Comparison of ENCODE assay signal across 17 cellular contexts in genomic region chr15:94235041-94235440, GRCh38. TPM values are rescaled to one million over a fixed set of nuclear protein-coding genes. Genes with fewer than 3 reads are reported as not detected.
A peak's percentile ranks its signal among the peaks of the same experiment; 100 is the strongest.
DNase-seq lines count a peak whose midpoint lies in the region; ATAC-seq and TF ChIP-seq lines count a peak whose summit lies in the region.
"Had no signal": no experiment of that assay in that cellular context is flagged by ENCODE, and none has a peak within 500 bp of the region (broad histone marks: within the 10 kb centered on the region; RNA-seq: fewer than 3 reads in every experiment).

No MANE protein-coding gene starts in this region.

- peaks cover 4% of the 10 kb centered on the region for H3K36me3 Mint-ChIP-seq in IgD-negative memory B cell
- peaks cover 3% of the 10 kb centered on the region for H3K36me3 Mint-ChIP-seq in memory B cell
- peaks cover 50% of the 10 kb centered on the region for H3K36me3 Mint-ChIP-seq in stimulated activated effector memory CD8-positive, alpha-beta T cell treated with anti-CD3 and anti-CD28 coated beads, Interleukin-12 subunit alpha, Interleukin-12 subunit beta, amount 100 ng/mL, for 72 hours

- H4K20me1 ChIP-seq in SU-DHL-6 (ENCODE audit: low read depth, low read length): peaks cover 6% of the 10 kb centered on the region; the same call in 1 of the 2 replicates

- H3F3A ChIP-seq in SU-DHL-6 (ENCODE audit: insufficient read depth): peaks cover 53% of the 10 kb centered on the region

- H3K27me3 Mint-ChIP-seq in IgD-negative memory B cell (no peaks in the 10 kb centered on the region), memory B cell (no peaks in the 10 kb centered on the region)

- peaks cover 84% of the 10 kb centered on the region for H3K79me2 ChIP-seq in SU-DHL-6 (ENCODE audit: insufficient read depth, low read length)

- no peaks in the 10 kb centered on the region for H3K27me3 ChIP-seq in SU-DHL-6 (ENCODE audit: low read length)
- H3K27me3 ChIP-seq: MG63, Peyer's patch had no signal

- H3K4me1 Mint-ChIP-seq in IgD-negative memory B cell (peaks cover 57 to 72% (median 67%) of the 10 kb centered on the region in 3 donors), memory B cell (peaks cover 58% of the 10 kb centered on the region)
- H3K4me1 Mint-ChIP-seq in stimulated activated effector memory CD8-positive, alpha-beta T cell treated with anti-CD3 and anti-CD28 coated beads, Interleukin-12 subunit alpha, Interleukin-12 subunit beta, amount 100 ng/mL, for 72 hours: peaks cover 88% of the 10 kb centered on the region

- TF ChIP-seq CTCF in SU-DHL-6 (IDR thresholded peaks at IDR 0.05; ENCODE audit: insufficient read depth, low read length, poor library complexity, severe bottlenecking): no peak

- no peak overlapping the region for H3K9ac ChIP-seq in SU-DHL-6 (ENCODE audit: low read length)

- no peak for DNase-seq in memory B cell (ENCODE audit: low spot score in 2 of 2)
- DNase-seq in stimulated activated effector memory CD8-positive, alpha-beta T cell treated with anti-CD3 and anti-CD28 coated beads, Interleukin-12 subunit alpha, Interleukin-12 subunit beta, amount 100 ng/mL, for 72 hours (ENCODE audit: low spot score in 2 of 2): no peak
- DNase-seq in mesenteric fat pad (ENCODE audit: low spot score): no peak
- DNase-seq in NCI-H1436 treated with DMSO at 0.1 percent for 48 hours (lab: John Stamatoyannopoulos, UW): no peak
- no peak for DNase-seq in NCI-H524 (lab: John Stamatoyannopoulos, UW)
- DNase-seq: ACHN, DMS79 treated with DMSO at 0.1 percent for 48 hours, MG63, NCI-H1048, NCI-H2081 treated with DMSO at 0.1 percent for 48 hours, NCI-H446 treated with DMSO at 0.1 percent for 48 hours had no signal

- no peaks in the 10 kb centered on the region for H3K9me2 ChIP-seq in SU-DHL-6 (replicated peaks; ENCODE audit: insufficient read depth, low read length)

- peak overlapping the region; percentile 98 for H3K4me2 ChIP-seq in SU-DHL-6 (ENCODE audit: low read depth, low read length, poor library complexity, severe bottlenecking)

- ATAC-seq in memory B cell (ENCODE audit: low read depth): no peak
- no peak for ATAC-seq in stimulated activated effector memory CD8-positive, alpha-beta T cell treated with anti-CD3 and anti-CD28 coated beads, Interleukin-12 subunit alpha, Interleukin-12 subunit beta, amount 100 ng/mL, for 72 hours
- ATAC-seq: Right ventricle myocardium inferior had no signal

- H3K9me3 Mint-ChIP-seq in IgD-negative memory B cell (no peaks in the 10 kb centered on the region), memory B cell (no peaks in the 10 kb centered on the region)
- H3K9me3 Mint-ChIP-seq in stimulated activated effector memory CD8-positive, alpha-beta T cell treated with anti-CD3 and anti-CD28 coated beads, Interleukin-12 subunit alpha, Interleukin-12 subunit beta, amount 100 ng/mL, for 72 hours: no peaks in the 10 kb centered on the region
- H3K9me3 Mint-ChIP-seq: CD14-positive monocyte had no signal

- H3K36me3 ChIP-seq in SU-DHL-6 (ENCODE audit: low read length): peaks cover 4% of the 10 kb centered on the region; the same call in 1 of the 2 replicates
- H3K36me3 ChIP-seq: MG63, Peyer's patch had no signal

- H3K27ac Mint-ChIP-seq in IgD-negative memory B cell (peak overlapping the region in 2 of 3 donors; percentile 13 to 86), memory B cell (peak overlapping the region; percentile 22)
- H3K27ac Mint-ChIP-seq in stimulated activated effector memory CD8-positive, alpha-beta T cell treated with anti-CD3 and anti-CD28 coated beads, Interleukin-12 subunit alpha, Interleukin-12 subunit beta, amount 100 ng/mL, for 72 hours: peak overlapping the region; percentile 81

- H3K4me3 ChIP-seq in SU-DHL-6 (ENCODE audit: insufficient read depth, low read length, poor library complexity, severe bottlenecking): no peak overlapping the region
- H3K4me3 ChIP-seq: MG63, Peyer's patch had no signal

- H3K4me3 Mint-ChIP-seq in IgD-negative memory B cell (peak overlapping the region in 1 of 4 donors; percentile 31), memory B cell (no peak overlapping the region)
- peak overlapping the region; percentile 80 for H3K4me3 Mint-ChIP-seq in stimulated activated effector memory CD8-positive, alpha-beta T cell treated with anti-CD3 and anti-CD28 coated beads, Interleukin-12 subunit alpha, Interleukin-12 subunit beta, amount 100 ng/mL, for 72 hours

- no peak overlapping the region for H2AFZ ChIP-seq in SU-DHL-6 (ENCODE audit: low read depth, low read length, severe bottlenecking)

- no peak overlapping the region for H3K27ac ChIP-seq in SU-DHL-6 (ENCODE audit: low read depth, low read length)
- H3K27ac ChIP-seq: Peyer's patch had no signal

- no peaks in the 10 kb centered on the region for H3K9me3 ChIP-seq in SU-DHL-6 (ENCODE audit: insufficient read depth, low read length)
- H3K9me3 ChIP-seq: MG63, Peyer's patch had no signal

RNA-seq across cellular contexts. Expression of gene MCTP2, which starts 3.7 kb away (rescaled TPM):
- polyA plus RNA-seq in IgD-negative memory B cell: 12.2 TPM
- total RNA-seq in mesenteric fat pad: 11.0 TPM
- total RNA-seq: G401 had no signal

Comparison
In these comparisons a context has a peak if more than half of its experiments do, and no peak if none do; other contexts are left out.
1. H3K27ac Mint-ChIP-seq: peak in every context shown above with its lines; median percentile 81 in stimulated activated effector memory CD8-positive, alpha-beta T cell treated with anti-CD3 and anti-CD28 coated beads, Interleukin-12 subunit alpha, Interleukin-12 subunit beta, amount 100 ng/mL, for 72 hours; 50 in IgD-negative memory B cell; 22 in memory B cell.